25 cellular contexts compared by ENCODE assay signal in genomic region chr7:36416251-36416650, GRCh38.
"Had no signal": no experiment of that assay in that cellular context is flagged by ENCODE, and none has a peak within 500 bp of the region (broad histone marks: within the 10 kb centered on the region; RNA-seq: fewer than 3 reads in every experiment).

No MANE protein-coding gene starts in this region.

- H3K27me3 Mint-ChIP-seq: dendritic cell treated with granulocyte-macrophage colony-stimulating factor and Interleukin-4, amounts not matched to agents 40 ng/mL and 50 ng/mL, for 4 days; effector memory CD8-positive, alpha-beta T cell had no signal

- H3K36me3 ChIP-seq: colonic mucosa, esophagus muscularis mucosa, gastrocnemius medialis, gastroesophageal sphincter had no signal

- H3K27ac Mint-ChIP-seq: dendritic cell treated with granulocyte-macrophage colony-stimulating factor and Interleukin-4, amounts not matched to agents 40 ng/mL and 50 ng/mL, for 4 days; endodermal cell had no signal

- H3K9me3 ChIP-seq: colonic mucosa, esophagus muscularis mucosa, esophagus squamous epithelium, gastrocnemius medialis, gastroesophageal sphincter, heart left ventricle, heart right ventricle had no signal

- H3K4me3 ChIP-seq: colonic mucosa, coronary artery, dorsolateral prefrontal cortex, esophagus muscularis mucosa, esophagus squamous epithelium, gastrocnemius medialis, gastroesophageal sphincter, heart left ventricle, heart right ventricle had no signal

- DNase-seq: colonic mucosa; cortex of kidney; dermis blood vessel endothelial cell; dorsolateral prefrontal cortex; effector CD4-positive, alpha-beta T cell; effector CD8-positive, alpha-beta T cell; effector memory CD4-positive, alpha-beta T cell; effector memory CD8-positive, alpha-beta T cell; endodermal cell; erythroblast; esophagus squamous epithelium; foreskin fibroblast; foreskin keratinocyte; foreskin melanocyte; gastrocnemius medialis; glutamatergic neuron; head of caudate nucleus; heart left ventricle; heart right ventricle had no signal

- H3K9me3 Mint-ChIP-seq: dendritic cell treated with granulocyte-macrophage colony-stimulating factor and Interleukin-4, amounts not matched to agents 40 ng/mL and 50 ng/mL, for 4 days; effector memory CD8-positive, alpha-beta T cell; endodermal cell had no signal

- H3K4me3 Mint-ChIP-seq: dendritic cell treated with granulocyte-macrophage colony-stimulating factor and Interleukin-4, amounts not matched to agents 40 ng/mL and 50 ng/mL, for 4 days; effector memory CD8-positive, alpha-beta T cell; endodermal cell had no signal

- H3K27me3 ChIP-seq: colonic mucosa, dorsolateral prefrontal cortex, esophagus muscularis mucosa, esophagus squamous epithelium, foreskin keratinocyte, gastrocnemius medialis, gastroesophageal sphincter, heart left ventricle, heart right ventricle had no signal

- H3K4me1 ChIP-seq: colonic mucosa, esophagus muscularis mucosa, esophagus squamous epithelium, foreskin keratinocyte, gastrocnemius medialis, gastroesophageal sphincter, heart left ventricle, heart right ventricle had no signal

- ATAC-seq: effector memory CD8-positive, alpha-beta T cell; esophagus mucosa; foreskin keratinocyte; gastrocnemius medialis; gastroesophageal sphincter; heart left ventricle; heart right ventricle had no signal

- H3K27ac ChIP-seq: colonic mucosa, coronary artery, dorsolateral prefrontal cortex, epithelial cell of prostate, esophagus muscularis mucosa, esophagus squamous epithelium, foreskin keratinocyte, gastrocnemius medialis, gastroesophageal sphincter, heart left ventricle, heart right ventricle had no signal
